8 cellular contexts compared by ENCODE assay signal in genomic region chr4:3388461-3389185, GRCh38. TPM values are rescaled to one million over a fixed set of nuclear protein-coding genes. Genes with fewer than 3 reads are reported as not detected.
DNase-seq lines count a peak whose midpoint lies in the region; ATAC-seq and TF ChIP-seq lines count a peak whose summit lies in the region.

No MANE protein-coding gene starts in this region.

- H3K4me3 Mint-ChIP-seq in activated CD4-positive, alpha-beta memory T cell treated with anti-CD3 and anti-CD28 coated beads for 36 hours = no peak overlapping the region

- CTCF ChIA-PET in AG04450 (lab: Charles Lee) = interaction anchor here (1.3 to 2.7 kb wide), 2 partner anchors 42 to 92 kb away, joined by 3 to 9 read pairs; no protein-coding TSS in a partner anchor
- CTCF ChIA-PET in activated CD4-positive, alpha-beta memory T cell treated with anti-CD3 and anti-CD28 coated beads for 36 hours (lab: Charles Lee) = no interaction called here

- peak overlapping the region; percentile 78 for H3K27ac ChIP-seq in AG04450 (ENCODE audit: low read depth, low read length)
- H3K27ac ChIP-seq in adrenal gland = peak overlapping the region; percentile 16 to 89 (median 69)
- peak overlapping the region; percentile 36 for H3K27ac ChIP-seq in temporal lobe (ENCODE audit: low read depth, low read length)

- H3K9me3 ChIP-seq in AG04450 (ENCODE audit: control insufficient read depth, insufficient read depth, low read length) (peaks cover 3% of the 10 kb centered on the region; the same call in 1 of the 2 replicates), adrenal gland (replicated peaks in 1 of 3) (no peaks in the 10 kb centered on the region)

- 42 to 58% (median 55%) methylated on average over 14 to 17 of the region's 17 CpGs for WGBS in adrenal gland, 4 donors

- POLR2A ChIA-PET in AG04450 (lab: Yijun Ruan, JAX) = interaction anchor here (1.0 to 1.2 kb wide), 2 partner anchors 13 to 15 kb away, joined by 4 to 6 read pairs; no protein-coding TSS in a partner anchor
- POLR2A ChIA-PET in activated CD4-positive, alpha-beta memory T cell treated with anti-CD3 and anti-CD28 coated beads for 36 hours (lab: Charles Lee) = no interaction called here

- ATAC-seq in GM19351 (IDR thresholded peaks at IDR 0.05; ENCODE audit: unreplicated experiment) (peak; percentile 69), HG03565 (IDR thresholded peaks at IDR 0.05; ENCODE audit: unreplicated experiment) (peak; percentile 59)

- peak; percentile 10 for DNase-seq in AG04450 (ENCODE audit: low read depth, low spot score)
- DNase-seq in adrenal gland = peak in 2 of 7 donors; percentile 27
- DNase-seq in kidney epithelial cell (ENCODE audit: low read depth) = peak; percentile 80
- no peak for DNase-seq in activated CD4-positive, alpha-beta memory T cell treated with anti-CD3 and anti-CD28 coated beads for 36 hours
- no peak for DNase-seq in NCI-H446 (lab: John Stamatoyannopoulos, UW)

- H3K4me1 Mint-ChIP-seq in activated CD4-positive, alpha-beta memory T cell treated with anti-CD3 and anti-CD28 coated beads for 36 hours (ENCODE audit: low read depth) = peaks cover 3% of the 10 kb centered on the region

- H3K9me3 Mint-ChIP-seq in activated CD4-positive, alpha-beta memory T cell treated with anti-CD3 and anti-CD28 coated beads for 36 hours = no peaks in the 10 kb centered on the region

- no peaks in the 10 kb centered on the region for H3K27me3 ChIP-seq in AG04450 (ENCODE audit: control insufficient read depth, insufficient read depth, low read length)
- no peaks in the 10 kb centered on the region for H3K27me3 ChIP-seq in adrenal gland
- no peaks in the 10 kb centered on the region for H3K27me3 ChIP-seq in kidney epithelial cell (ENCODE audit: control insufficient read depth, insufficient read depth, low read length)

- no peaks in the 10 kb centered on the region for H3K36me3 ChIP-seq in adrenal gland (replicated peaks in 1 of 2)
- H3K36me3 ChIP-seq in kidney epithelial cell (ENCODE audit: control insufficient read depth, insufficient read depth, low read length) = no peaks in the 10 kb centered on the region

- H3K27me3 Mint-ChIP-seq in activated CD4-positive, alpha-beta memory T cell treated with anti-CD3 and anti-CD28 coated beads for 36 hours = no peaks in the 10 kb centered on the region

- TF ChIP-seq CTCF in AG04450 (IDR thresholded peaks at IDR 0.05; ENCODE audit: low read depth, low read length) (no peak), adrenal gland (IDR thresholded peaks at IDR 0.05) (no peak), kidney epithelial cell (IDR thresholded peaks at IDR 0.05; ENCODE audit: insufficient read depth, low read length, poor library complexity, severe bottlenecking) (no peak)

- peak overlapping the region; percentile 48 for H3K4me3 ChIP-seq in AG04450 (ENCODE audit: low read depth, low read length)
- H3K4me3 ChIP-seq in adrenal gland = peak overlapping the region in 1 of 4 donors; percentile 42
- peak overlapping the region; percentile 14 for H3K4me3 ChIP-seq in kidney epithelial cell (ENCODE audit: low read depth, low read length)

- H3K27ac Mint-ChIP-seq in activated CD4-positive, alpha-beta memory T cell treated with anti-CD3 and anti-CD28 coated beads for 36 hours = no peak overlapping the region

- H3K4me1 ChIP-seq in adrenal gland (replicated peaks in 1 of 2) = peaks cover 4 to 12% of the 10 kb centered on the region in 2 donors

- TF ChIP-seq POLR2A in adrenal gland (IDR thresholded peaks at IDR 0.05) = no peak

- H3K36me3 Mint-ChIP-seq in activated CD4-positive, alpha-beta memory T cell treated with anti-CD3 and anti-CD28 coated beads for 36 hours = no peaks in the 10 kb centered on the region

- intact Hi-C loops in adrenal gland (cut with DNase I) = no loop called here
- intact Hi-C loops in activated CD4-positive, alpha-beta memory T cell treated with anti-CD3 and anti-CD28 coated beads for 36 hours (cut with micrococcal nuclease) = no loop called here

RNA-seq across cellular contexts. Expression of gene HGFAC, which starts 53.1 kb away (rescaled TPM):
- polyA plus RNA-seq in AG04450 (2011; rRNA removed) (0.05 TPM in 1 of 2 replicates, not detected in the other), adrenal gland (under 1 TPM in 2 of 3 donors, not detected in 1; 0.64 to 0.84 TPM)
- polyA minus RNA-seq in AG04450 (2011; rRNA and poly(A)+ RNA removed) = not detected in 2 replicates
- total RNA-seq in adrenal gland (under 1 TPM in 4 of 8 donors, not detected in 4; 0.12 to 0.51 (median 0.18) TPM), kidney epithelial cell (not detected in 2 replicates), temporal lobe (2.2 TPM)
- total RNA-seq in activated CD4-positive, alpha-beta memory T cell treated with anti-CD3 and anti-CD28 coated beads for 36 hours = not detected

Comparison
In these comparisons a context has a peak if more than half of its experiments do, and no peak if none do; other contexts are left out.
1. DNase-seq: peak in AG04450 (single experiment) and kidney epithelial cell (single experiment); none in activated CD4-positive, alpha-beta memory T cell treated with anti-CD3 and anti-CD28 coated beads for 36 hours (single experiment) and NCI-H446 (0 of 2).
2. Peak in every context shown above with its lines, with median percentiles within 50 percentile points of each other: H3K27ac ChIP-seq.